ENCODE assay signal across 8 cellular contexts in the genomic region with DNA sequence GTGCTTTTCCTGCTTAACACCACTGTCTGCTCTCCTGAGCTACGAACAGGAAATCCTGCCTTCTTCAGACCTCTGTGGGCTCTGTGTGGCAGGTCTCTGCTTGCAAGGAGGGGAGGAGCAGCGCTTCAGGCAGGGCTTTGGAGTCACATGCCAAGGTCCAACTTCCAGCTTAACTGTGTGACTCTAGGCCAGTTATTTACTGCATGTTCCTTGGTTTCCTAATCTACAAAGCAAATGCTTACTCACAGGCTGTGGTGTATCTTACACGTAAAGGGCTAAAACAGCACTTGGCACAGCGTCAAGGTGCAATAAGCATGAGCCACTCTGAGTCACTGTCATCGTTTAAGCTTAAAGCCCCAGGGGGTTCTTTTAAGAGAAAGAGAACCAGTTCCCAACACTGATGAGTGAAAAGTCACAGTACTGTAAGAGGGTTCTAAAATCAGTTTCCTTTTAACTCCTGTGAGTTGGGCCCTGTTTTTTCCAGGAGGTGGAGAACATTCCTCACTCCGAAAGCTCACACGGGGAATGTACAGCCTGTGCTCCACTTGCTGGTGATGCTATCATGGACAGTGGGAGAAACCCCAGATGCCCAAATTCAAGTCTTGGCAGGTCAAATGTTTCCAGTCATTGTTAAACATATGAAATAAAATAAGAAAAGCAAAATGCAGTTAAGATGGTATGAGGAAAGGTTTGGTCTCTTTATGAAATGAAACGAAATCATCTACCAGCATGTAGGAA. TPM values are rescaled to one million over a fixed set of nuclear protein-coding genes. Genes with fewer than 3 reads are reported as not detected.
DNase-seq lines count a peak whose midpoint lies in the region; ATAC-seq and FAIRE-seq lines count a peak whose summit lies in the region.

No MANE protein-coding gene starts in this region.

- H3K27me3 ChIP-seq in muscle layer of colon (ENCODE audit: control insufficient read depth in 1 of 2, insufficient read depth in 2 of 2, low read length in 2 of 2): no peaks in the 10 kb centered on the region

- FAIRE-seq in GM19239 (lab: Jason Lieb, UNC): no peak

- H3K9ac ChIP-seq in muscle layer of colon (ENCODE audit: low read length): peak overlapping the region; percentile 16

- peaks cover 0 to 6% of the 10 kb centered on the region in 2 donors for H3K4me1 Mint-ChIP-seq in effector memory CD8-positive, alpha-beta T cell (ENCODE audit: low read depth in 2 of 2)

- no peaks in the 10 kb centered on the region for H3K27me3 Mint-ChIP-seq in effector memory CD8-positive, alpha-beta T cell

- peaks cover 24% of the 10 kb centered on the region for H3K36me3 Mint-ChIP-seq in effector memory CD8-positive, alpha-beta T cell (ENCODE audit: insufficient read depth)

- no peaks in the 10 kb centered on the region for H3K9me3 Mint-ChIP-seq in effector memory CD8-positive, alpha-beta T cell

- peak overlapping the region in 1 of 2 donors; percentile 10 for H3K4me3 ChIP-seq in muscle layer of colon (ENCODE audit: low read depth in 1 of 2, low read length in 2 of 2)

- H3K27ac ChIP-seq in muscle layer of colon (ENCODE audit: low read depth, low read length): peak overlapping the region; percentile 62

- H3K4me1 ChIP-seq in muscle layer of colon (ENCODE audit: insufficient read depth, low read length): peaks cover 21% of the 10 kb centered on the region

- ATAC-seq in GM21825 (IDR thresholded peaks at IDR 0.05; ENCODE audit: unreplicated experiment): peak; percentile 88
- peak; percentile 96 to 99 for ATAC-seq in activated CD4-positive, CD25-positive, alpha-beta regulatory T cell treated with anti-CD3 and anti-CD28 coated beads, Interleukin-2, amount 50 U/mL, for 24 hours
- peak; percentile 27 for ATAC-seq in effector memory CD8-positive, alpha-beta T cell (replicated peaks)

- DNase-seq in Daoy (ENCODE audit: low read depth) (peak; percentile 98), LoVo (ENCODE audit: low spot score) (peak; percentile 98), superior temporal gyrus (ENCODE audit: extremely low spot score) (peak; percentile 66), GM19239 (ENCODE audit: insufficient read length, low spot score) (no peak)
- no peak for DNase-seq in effector memory CD8-positive, alpha-beta T cell

- no peaks in the 10 kb centered on the region for H3K9me3 ChIP-seq in muscle layer of colon (ENCODE audit: low read length)

- peaks cover 13% of the 10 kb centered on the region for H3K36me3 ChIP-seq in muscle layer of colon (ENCODE audit: insufficient read depth, low read length)

- H3K4me3 Mint-ChIP-seq in effector memory CD8-positive, alpha-beta T cell: no peak overlapping the region

- no peak overlapping the region for H3K27ac Mint-ChIP-seq in effector memory CD8-positive, alpha-beta T cell

RNA-seq across cellular contexts. Expression of a gene that starts 54.1 kb away (rescaled TPM):
- total RNA-seq in Daoy (2014; rRNA removed; shearing (Covaris generic)): 39.1 and 43.3 TPM in 2 replicates

Comparison
In these comparisons a context has a peak if more than half of its experiments do, and no peak if none do; other contexts are left out.
1. DNase-seq: peak in Daoy (single experiment), LoVo (single experiment) and superior temporal gyrus (single experiment); none in effector memory CD8-positive, alpha-beta T cell (0 of 3) and GM19239 (single experiment).
2. ATAC-seq: peak in every context shown above with its lines; median percentile 98 in activated CD4-positive, CD25-positive, alpha-beta regulatory T cell treated with anti-CD3 and anti-CD28 coated beads, Interleukin-2, amount 50 U/mL, for 24 hours; 88 in GM21825; 27 in effector memory CD8-positive, alpha-beta T cell.